ENCODE assay signal across 8 cellular contexts in genomic region chr6:125789576-125790402, GRCh38. TPM values are rescaled to one million over a fixed set of nuclear protein-coding genes. Genes with fewer than 3 reads are reported as not detected.
DNase-seq lines count a peak whose midpoint lies in the region; ATAC-seq, FAIRE-seq and TF ChIP-seq lines count a peak whose summit lies in the region.

No MANE protein-coding gene starts in this region.

- no peak for TF ChIP-seq CTCF in brain (conservative IDR thresholded peaks at IDR 0.05)

- peak; percentile 26 for ATAC-seq in HG02588 (IDR thresholded peaks at IDR 0.05; ENCODE audit: unreplicated experiment)

- DNase-seq in NCI-H128 (lab: John Stamatoyannopoulos, UW; ENCODE audit: unreplicated experiment) (peak; percentile 56), iPS-NIHi11 (ENCODE audit: low spot score) (peak; percentile 24), RCC 7860 (ENCODE audit: low spot score) (no peak)

- peaks cover 39% of the 10 kb centered on the region for H3K4me1 Mint-ChIP-seq in T-helper 1 cell treated with Interleukin-12 subunit alpha and Interleukin-12 subunit beta and Interleukin-4 antibody, amounts not matched to agents 30 μg/mL and 1 μg/mL, for 36 hours (ENCODE audit: low read depth)
- H3K4me1 Mint-ChIP-seq in brain: peaks cover 45% of the 10 kb centered on the region

- peaks cover 17 to 30% (median 22%) of the 10 kb centered on the region in 3 donors for H3K4me1 ChIP-seq in skeletal muscle tissue (ENCODE audit: control insufficient read depth in 3 of 3, insufficient read depth in 3 of 3, low read length in 3 of 3)

- H3K27ac Mint-ChIP-seq in T-helper 1 cell treated with Interleukin-12 subunit alpha and Interleukin-12 subunit beta and Interleukin-4 antibody, amounts not matched to agents 30 μg/mL and 1 μg/mL, for 36 hours: peak overlapping the region; percentile 99
- H3K27ac Mint-ChIP-seq in brain: peak overlapping the region; percentile 99 to 100 (median 100)

- peak overlapping the region; percentile 79 to 92 (median 91) for H3K9ac ChIP-seq in skeletal muscle tissue (ENCODE audit: low read depth in 1 of 3, low read length in 3 of 3)

- H3K36me3 Mint-ChIP-seq in T-helper 1 cell treated with Interleukin-12 subunit alpha and Interleukin-12 subunit beta and Interleukin-4 antibody, amounts not matched to agents 30 μg/mL and 1 μg/mL, for 36 hours (ENCODE audit: low read depth): peaks cover 10% of the 10 kb centered on the region
- H3K36me3 Mint-ChIP-seq in brain: no peaks in the 10 kb centered on the region

- H3K27me3 Mint-ChIP-seq in T-helper 1 cell treated with Interleukin-12 subunit alpha and Interleukin-12 subunit beta and Interleukin-4 antibody, amounts not matched to agents 30 μg/mL and 1 μg/mL, for 36 hours (ENCODE audit: low read depth): no peaks in the 10 kb centered on the region
- peaks cover 9% of the 10 kb centered on the region for H3K27me3 Mint-ChIP-seq in brain

- H3K9me3 ChIP-seq in skeletal muscle tissue (ENCODE audit: control insufficient read depth in 3 of 3, low read length in 3 of 3): no peaks in the 10 kb centered on the region

- H3K4me3 ChIP-seq in GM08714 (ENCODE audit: low read length): peak overlapping the region; percentile 100; the same call in 1 of the 2 replicates
- H3K4me3 ChIP-seq in skeletal muscle tissue (ENCODE audit: low read length in 3 of 3): peak overlapping the region; percentile 64 to 82 (median 81)

- no peaks in the 10 kb centered on the region for H3K9me3 Mint-ChIP-seq in T-helper 1 cell treated with Interleukin-12 subunit alpha and Interleukin-12 subunit beta and Interleukin-4 antibody, amounts not matched to agents 30 μg/mL and 1 μg/mL, for 36 hours
- H3K9me3 Mint-ChIP-seq in brain: no peaks in the 10 kb centered on the region

- no peak for FAIRE-seq in RCC 7860 (lab: Jason Lieb, UNC)

- H3K36me3 ChIP-seq in skeletal muscle tissue (ENCODE audit: control insufficient read depth in 3 of 3, insufficient read depth in 3 of 3, low read length in 3 of 3): no peaks in the 10 kb centered on the region

- H3K27me3 ChIP-seq in skeletal muscle tissue (ENCODE audit: control insufficient read depth in 3 of 3, insufficient read depth in 3 of 3, low read length in 3 of 3): no peaks in the 10 kb centered on the region

- H3K27ac ChIP-seq in skeletal muscle tissue (ENCODE audit: low read depth, low read length): peak overlapping the region; percentile 94

- peak overlapping the region; percentile 92 for H3K4me3 Mint-ChIP-seq in T-helper 1 cell treated with Interleukin-12 subunit alpha and Interleukin-12 subunit beta and Interleukin-4 antibody, amounts not matched to agents 30 μg/mL and 1 μg/mL, for 36 hours
- H3K4me3 Mint-ChIP-seq in brain: peak overlapping the region; percentile 89 to 97 (median 91)

RNA-seq across cellular contexts. Expression of gene NCOA7, which starts 1.0 kb away (rescaled TPM):
- 17.9 TPM for polyA plus RNA-seq in brain (ENCODE audit: insufficient read depth, low read depth, low replicate concordance)
- total RNA-seq in skeletal muscle tissue: 6.3 TPM

RNA-seq across cellular contexts. Expression of gene HEY2, which starts 40.4 kb away (rescaled TPM):
- polyA plus RNA-seq in brain (ENCODE audit: insufficient read depth, low read depth, low replicate concordance): 2.5 TPM
- total RNA-seq in skeletal muscle tissue: 7.3 TPM
